10 cellular contexts compared by ENCODE assay signal in genomic region chr20:38034961-38035360, GRCh38. TPM values are rescaled to one million over a fixed set of nuclear protein-coding genes. Genes with fewer than 3 reads are reported as not detected.
DNase-seq lines count a peak whose midpoint lies in the region; ATAC-seq and TF ChIP-seq lines count a peak whose summit lies in the region.
"Had no signal": no experiment of that assay in that cellular context is flagged by ENCODE, and none has a peak within 500 bp of the region (broad histone marks: within the 10 kb centered on the region; RNA-seq: fewer than 3 reads in every experiment).

No MANE protein-coding gene starts in this region.

- no peaks in the 10 kb centered on the region for H3K27me3 Mint-ChIP-seq in CD4-positive, alpha-beta T cell
- H3K27me3 Mint-ChIP-seq in effector memory CD8-positive, alpha-beta T cell = no peaks in the 10 kb centered on the region

- DNase-seq in CD4-positive, alpha-beta T cell = no peak
- no peak for DNase-seq in MM.1S
- no peak for DNase-seq in effector memory CD8-positive, alpha-beta T cell
- DNase-seq in neuronal stem cell (ENCODE audit: low spot score) = no peak
- no peak for DNase-seq in NCI-H524 (lab: John Stamatoyannopoulos, UW)
- no peak for DNase-seq in NCI-H1436 (lab: John Stamatoyannopoulos, UW)
- DNase-seq in NK-92 (lab: John Stamatoyannopoulos, UW; ENCODE audit: unreplicated experiment) = no peak
- DNase-seq in islet precursor cell = no peak
- DNase-seq: effector CD8-positive, alpha-beta T cell; NCI-H2227 treated with DMSO at 0.1 percent for 48 hours had no signal

- no peak overlapping the region for H2BK5ac ChIP-seq in neuronal stem cell (ENCODE audit: low read length)

- no peak overlapping the region for H2BK12ac ChIP-seq in neuronal stem cell (ENCODE audit: low read length)

- H3K4me3 Mint-ChIP-seq in CD4-positive, alpha-beta T cell = peak overlapping the region; percentile 99
- peak overlapping the region; percentile 93 to 97 for H3K4me3 Mint-ChIP-seq in effector memory CD8-positive, alpha-beta T cell

- no peak overlapping the region for H3K4ac ChIP-seq in neuronal stem cell (ENCODE audit: low read length)

- peak overlapping the region; percentile 92 for H3K4me2 ChIP-seq in MM.1S (ENCODE audit: low read depth, low read length)
- H3K4me2 ChIP-seq in neuronal stem cell (ENCODE audit: insufficient read depth, low read length, poor library complexity, severe bottlenecking) = peak overlapping the region; percentile 89

- peak overlapping the region; percentile 100 for H3K27ac Mint-ChIP-seq in CD4-positive, alpha-beta T cell
- peak overlapping the region; percentile 96 to 99 for H3K27ac Mint-ChIP-seq in effector memory CD8-positive, alpha-beta T cell

- peak overlapping the region; percentile 99 for H3K4me3 ChIP-seq in MM.1S (ENCODE audit: low read length)
- peak overlapping the region in 1 of 2 donors; percentile 78 for H3K4me3 ChIP-seq in neuronal stem cell (ENCODE audit: low read length in 2 of 2)

- H4K8ac ChIP-seq in neuronal stem cell (ENCODE audit: low read depth, low read length) = no peak overlapping the region

- H4K20me1 ChIP-seq in MM.1S (ENCODE audit: insufficient read depth, low read length) = no peaks in the 10 kb centered on the region

- peaks cover 70% of the 10 kb centered on the region for H3K36me3 Mint-ChIP-seq in CD4-positive, alpha-beta T cell (ENCODE audit: low read depth)
- peaks cover 45% of the 10 kb centered on the region for H3K36me3 Mint-ChIP-seq in effector memory CD8-positive, alpha-beta T cell (ENCODE audit: insufficient read depth)

- no peak for ATAC-seq in CD4-positive, alpha-beta T cell (ENCODE audit: poor library complexity)
- no peak for ATAC-seq in effector memory CD8-positive, alpha-beta T cell (replicated peaks)

- intact Hi-C loops in CD4-positive, alpha-beta T cell (cut with DNase I, micrococcal nuclease) = loop anchor here in 1 of 2 experiments (5.0 to 10.0 kb wide), 4 partner anchors 437 to 938 kb away; partner anchors contain the start of genes ACTR5, RALGAPB and RBL1

- H3K9me3 Mint-ChIP-seq in CD4-positive, alpha-beta T cell = no peaks in the 10 kb centered on the region
- no peaks in the 10 kb centered on the region for H3K9me3 Mint-ChIP-seq in effector memory CD8-positive, alpha-beta T cell

- H3K4me1 ChIP-seq in MM.1S (ENCODE audit: low read length) (peaks cover 34% of the 10 kb centered on the region), neuronal stem cell (ENCODE audit: control insufficient read depth in 2 of 2, insufficient read depth in 1 of 2, low read depth in 1 of 2, low read length in 2 of 2) (peaks cover 9 to 13% of the 10 kb centered on the region in 2 donors)

- WGBS in neuronal stem cell (ENCODE audit: extremely low coverage in 2 of 2, insufficient read length in 2 of 2, insufficient replicate concordance in 1 of 2), 2 donors = no CpG with 5 or more reads among the region's 6 CpGs

- H3K4me1 Mint-ChIP-seq in CD4-positive, alpha-beta T cell (ENCODE audit: low read depth) = peaks cover 72% of the 10 kb centered on the region
- H3K4me1 Mint-ChIP-seq in effector memory CD8-positive, alpha-beta T cell (ENCODE audit: low read depth in 2 of 2) = peaks cover 41 to 42% of the 10 kb centered on the region in 2 donors

- no peak overlapping the region for H2BK120ac ChIP-seq in neuronal stem cell (ENCODE audit: low read depth, low read length)

- H3K9ac ChIP-seq in MM.1S (ENCODE audit: low read length) (peak overlapping the region; percentile 93; the same call in 1 of the 2 replicates), neuronal stem cell (ENCODE audit: low read depth, low read length, poor library complexity) (no peak overlapping the region)

- POLR2A ChIA-PET in CD4-positive, alpha-beta T cell (lab: Charles Lee) = no interaction called here

- no peak overlapping the region for H2AFZ ChIP-seq in MM.1S (ENCODE audit: low read length)
- H2AFZ ChIP-seq in neuronal stem cell (ENCODE audit: low read length) = no peak overlapping the region

- no peak overlapping the region for H3K18ac ChIP-seq in neuronal stem cell (ENCODE audit: low read length)

- H3K79me1 ChIP-seq in neuronal stem cell (ENCODE audit: low read depth, low read length) = peaks cover 17% of the 10 kb centered on the region

- no peaks in the 10 kb centered on the region for H3K9me3 ChIP-seq in CD4-positive, alpha-beta T cell (ENCODE audit: control insufficient read depth, low read length)
- no peaks in the 10 kb centered on the region for H3K9me3 ChIP-seq in MM.1S (replicated peaks; ENCODE audit: insufficient read depth, low read length)
- H3K9me3 ChIP-seq in neuronal stem cell (replicated peaks in 1 of 2; ENCODE audit: control insufficient read depth in 2 of 2, insufficient read depth in 1 of 2, low read depth in 1 of 2, low read length in 2 of 2) = peaks cover 0 to 7% of the 10 kb centered on the region in 2 donors

- H3K79me2 ChIP-seq in MM.1S (ENCODE audit: low read length) = peaks cover 100% of the 10 kb centered on the region

- no peak overlapping the region for H3K14ac ChIP-seq in neuronal stem cell (ENCODE audit: low read length)

- CTCF ChIA-PET in CD4-positive, alpha-beta T cell (lab: Charles Lee) = no interaction called here

- H4K91ac ChIP-seq in neuronal stem cell (ENCODE audit: low read depth, low read length, poor library complexity) = no peak overlapping the region

- no peak overlapping the region for H2BK15ac ChIP-seq in neuronal stem cell (ENCODE audit: low read length)

- H3K36me3 ChIP-seq in MM.1S (replicated peaks; ENCODE audit: insufficient read depth, low read length) (no peaks in the 10 kb centered on the region; the same call in 1 of the 2 replicates), neuronal stem cell (replicated peaks in 1 of 2; ENCODE audit: control insufficient read depth in 2 of 2, insufficient read depth in 2 of 2, low read length in 2 of 2) (peaks cover 9 to 59% of the 10 kb centered on the region in 2 donors)

- no peak overlapping the region for H3K23ac ChIP-seq in neuronal stem cell (ENCODE audit: low read depth, low read length, poor library complexity)

- no peak for TF ChIP-seq CTCF in CD4-positive, alpha-beta T cell (IDR thresholded peaks at IDR 0.05)
- TF ChIP-seq CTCF in MM.1S (IDR thresholded peaks at IDR 0.05; ENCODE audit: low read length) = no peak

- no peaks in the 10 kb centered on the region for H3F3A ChIP-seq in MM.1S (ENCODE audit: insufficient read depth, low read length)

- H3K27me3 ChIP-seq in CD4-positive, alpha-beta T cell (ENCODE audit: control insufficient read depth, insufficient read depth, low read length) = no peaks in the 10 kb centered on the region
- no peaks in the 10 kb centered on the region for H3K27me3 ChIP-seq in MM.1S (replicated peaks; ENCODE audit: insufficient read depth, low read length)
- no peaks in the 10 kb centered on the region for H3K27me3 ChIP-seq in neuronal stem cell (ENCODE audit: control insufficient read depth in 3 of 3, insufficient read depth in 3 of 3, low read depth in 1 of 3, low read length in 3 of 3)

- H3K9me2 ChIP-seq in MM.1S (replicated peaks; ENCODE audit: insufficient read depth, low read length) = no peaks in the 10 kb centered on the region

- no peak overlapping the region for H2AK5ac ChIP-seq in neuronal stem cell (ENCODE audit: low read depth, low read length)

- no peak overlapping the region for H3K27ac ChIP-seq in CD4-positive, alpha-beta T cell (ENCODE audit: low read depth, low read length)
- peak overlapping the region; percentile 80; the same call in 1 of the 2 replicates for H3K27ac ChIP-seq in MM.1S (ENCODE audit: low read length)
- no peak overlapping the region for H3K27ac ChIP-seq in neuronal stem cell (replicated peaks; ENCODE audit: low read length)

RNA-seq across cellular contexts. Expression of gene RPRD1B, which starts 1.4 kb away (rescaled TPM):
- 10 to 100 TPM; 54.8 to 55.7 TPM for total RNA-seq in CD4-positive, alpha-beta T cell
- polyA plus RNA-seq in neuronal stem cell (2013, experiment 1 of 2) = 28.1 TPM
- polyA plus RNA-seq in neuronal stem cell (2013, experiment 2 of 2) = 31.6 TPM

RNA-seq across cellular contexts. Expression of gene TTI1, which starts 1.7 kb away (rescaled TPM):
- 10 to 100 TPM; 10.6 to 11.4 TPM for total RNA-seq in CD4-positive, alpha-beta T cell
- 24.0 TPM for polyA plus RNA-seq in neuronal stem cell (2013, experiment 1 of 2)
- 24.4 TPM for polyA plus RNA-seq in neuronal stem cell (2013, experiment 2 of 2)
